1 cellular context compared by ENCODE assay signal in the genomic region with DNA sequence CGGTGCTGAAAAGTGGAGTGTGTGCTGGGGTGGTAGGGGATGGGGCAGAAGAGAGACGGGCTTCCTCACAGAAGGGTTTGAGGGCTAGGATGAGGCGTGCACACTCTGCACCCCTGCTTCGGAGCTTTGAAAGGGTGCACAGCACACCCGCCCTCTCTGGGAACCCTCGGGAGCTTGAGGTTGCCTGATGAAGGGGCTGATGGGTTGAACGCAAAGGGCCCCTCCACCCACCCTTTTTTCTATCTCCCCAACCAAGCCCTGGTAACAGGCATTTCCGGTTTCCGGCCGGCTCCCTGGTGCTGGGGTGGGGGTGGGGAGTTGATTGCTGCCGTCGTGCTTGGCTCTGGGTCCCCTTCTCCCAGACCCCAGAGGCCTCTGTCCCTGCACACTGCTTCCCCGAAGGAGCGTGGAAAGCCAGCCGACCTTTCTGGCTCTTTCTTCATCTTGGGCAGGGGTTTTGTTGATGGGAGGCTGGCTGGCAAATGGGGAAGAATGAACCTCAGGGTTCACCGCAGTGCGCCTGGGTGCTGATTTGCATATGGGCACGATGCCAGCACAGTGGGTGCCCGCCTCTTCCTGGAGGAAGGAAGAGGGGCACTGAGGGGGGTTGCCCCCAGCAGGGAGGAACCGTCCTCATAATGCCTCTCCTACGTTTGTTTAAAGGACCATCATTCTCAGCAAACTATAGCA.
TF ChIP-seq lines count a peak whose summit lies in the region.

No MANE protein-coding gene starts in this region.

TF ChIP-seq in HEK293, 187 proteins besides CTCF, POLR2A, EP300 and RAD21 (continued from another document):
- TF ChIP-seq, protein P1, sequence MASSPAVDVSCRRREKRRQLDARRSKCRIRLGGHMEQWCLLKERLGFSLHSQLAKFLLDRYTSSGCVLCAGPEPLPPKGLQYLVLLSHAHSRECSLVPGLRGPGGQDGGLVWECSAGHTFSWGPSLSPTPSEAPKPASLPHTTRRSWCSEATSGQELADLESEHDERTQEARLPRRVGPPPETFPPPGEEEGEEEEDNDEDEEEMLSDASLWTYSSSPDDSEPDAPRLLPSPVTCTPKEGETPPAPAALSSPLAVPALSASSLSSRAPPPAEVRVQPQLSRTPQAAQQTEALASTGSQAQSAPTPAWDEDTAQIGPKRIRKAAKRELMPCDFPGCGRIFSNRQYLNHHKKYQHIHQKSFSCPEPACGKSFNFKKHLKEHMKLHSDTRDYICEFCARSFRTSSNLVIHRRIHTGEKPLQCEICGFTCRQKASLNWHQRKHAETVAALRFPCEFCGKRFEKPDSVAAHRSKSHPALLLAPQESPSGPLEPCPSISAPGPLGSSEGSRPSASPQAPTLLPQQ (tag by site-specific recombination; IDR thresholded peaks at IDR 0.05): no peak
- TF ChIP-seq ZSCAN18 (tag by site-specific recombination; IDR thresholded peaks at IDR 0.05) (no peak), ZNF184 (tag by site-specific recombination; IDR thresholded peaks at IDR 0.05) (no peak), BCL6B (tag by site-specific recombination; IDR thresholded peaks at IDR 0.05) (no peak), ZNF350 (tag by site-specific recombination; IDR thresholded peaks at IDR 0.05) (no peak), ZNF311 (tag by site-specific recombination; IDR thresholded peaks at IDR 0.05; ENCODE audit: borderline replicate concordance) (no peak), MEIS1 (CRISPR knock-in tag; IDR thresholded peaks at IDR 0.05; ENCODE audit: borderline replicate concordance) (no peak), ZNF433 (tag by site-specific recombination; IDR thresholded peaks at IDR 0.05; ENCODE audit: low read depth) (no peak), ZNF549 (tag by site-specific recombination; IDR thresholded peaks at IDR 0.05) (no peak), ZNF292 (tag by site-specific recombination; IDR thresholded peaks at IDR 0.05; ENCODE audit: borderline replicate concordance, low read depth) (no peak), GLIS1 (tag by site-specific recombination; IDR thresholded peaks at IDR 0.05) (peak; percentile 93), ZNF423 (tag by site-specific recombination; IDR thresholded peaks at IDR 0.05) (no peak), ZXDB (tag by site-specific recombination; IDR thresholded peaks at IDR 0.05) (0 out of 2 replicates have a peak, but pooled peaks have one; percentile 16), ZNF174 (tag by site-specific recombination; IDR thresholded peaks at IDR 0.05) (no peak), ZNF169 (tag by site-specific recombination; IDR thresholded peaks at IDR 0.05) (no peak), TRIM28 (IDR thresholded peaks at IDR 0.05; ENCODE audit: borderline replicate concordance, low read length) (no peak), ZNF302 (tag by site-specific recombination; IDR thresholded peaks at IDR 0.05; ENCODE audit: low read depth) (no peak), ZSCAN23 (tag by site-specific recombination; IDR thresholded peaks at IDR 0.05) (no peak), ZNF529 (tag by site-specific recombination; IDR thresholded peaks at IDR 0.05; ENCODE audit: insufficient replicate concordance) (no peak), ZNF175 (tag by site-specific recombination; IDR thresholded peaks at IDR 0.05) (no peak)
- TF ChIP-seq, protein P2, sequence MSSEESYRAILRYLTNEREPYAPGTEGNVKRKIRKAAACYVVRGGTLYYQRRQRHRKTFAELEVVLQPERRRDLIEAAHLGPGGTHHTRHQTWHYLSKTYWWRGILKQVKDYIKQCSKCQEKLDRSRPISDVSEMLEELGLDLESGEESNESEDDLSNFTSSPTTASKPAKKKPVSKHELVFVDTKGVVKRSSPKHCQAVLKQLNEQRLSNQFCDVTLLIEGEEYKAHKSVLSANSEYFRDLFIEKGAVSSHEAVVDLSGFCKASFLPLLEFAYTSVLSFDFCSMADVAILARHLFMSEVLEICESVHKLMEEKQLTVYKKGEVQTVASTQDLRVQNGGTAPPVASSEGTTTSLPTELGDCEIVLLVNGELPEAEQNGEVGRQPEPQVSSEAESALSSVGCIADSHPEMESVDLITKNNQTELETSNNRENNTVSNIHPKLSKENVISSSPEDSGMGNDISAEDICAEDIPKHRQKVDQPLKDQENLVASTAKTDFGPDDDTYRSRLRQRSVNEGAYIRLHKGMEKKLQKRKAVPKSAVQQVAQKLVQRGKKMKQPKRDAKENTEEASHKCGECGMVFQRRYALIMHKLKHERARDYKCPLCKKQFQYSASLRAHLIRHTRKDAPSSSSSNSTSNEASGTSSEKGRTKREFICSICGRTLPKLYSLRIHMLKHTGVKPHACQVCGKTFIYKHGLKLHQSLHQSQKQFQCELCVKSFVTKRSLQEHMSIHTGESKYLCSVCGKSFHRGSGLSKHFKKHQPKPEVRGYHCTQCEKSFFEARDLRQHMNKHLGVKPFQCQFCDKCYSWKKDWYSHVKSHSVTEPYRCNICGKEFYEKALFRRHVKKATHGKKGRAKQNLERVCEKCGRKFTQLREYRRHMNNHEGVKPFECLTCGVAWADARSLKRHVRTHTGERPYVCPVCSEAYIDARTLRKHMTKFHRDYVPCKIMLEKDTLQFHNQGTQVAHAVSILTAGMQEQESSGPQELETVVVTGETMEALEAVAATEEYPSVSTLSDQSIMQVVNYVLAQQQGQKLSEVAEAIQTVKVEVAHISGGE (tag by site-specific recombination; conservative IDR thresholded peaks at IDR 0.05; ENCODE audit: low read depth): peak; percentile 10; the same call in 1 of the 2 replicates
- TF ChIP-seq, protein P3, sequence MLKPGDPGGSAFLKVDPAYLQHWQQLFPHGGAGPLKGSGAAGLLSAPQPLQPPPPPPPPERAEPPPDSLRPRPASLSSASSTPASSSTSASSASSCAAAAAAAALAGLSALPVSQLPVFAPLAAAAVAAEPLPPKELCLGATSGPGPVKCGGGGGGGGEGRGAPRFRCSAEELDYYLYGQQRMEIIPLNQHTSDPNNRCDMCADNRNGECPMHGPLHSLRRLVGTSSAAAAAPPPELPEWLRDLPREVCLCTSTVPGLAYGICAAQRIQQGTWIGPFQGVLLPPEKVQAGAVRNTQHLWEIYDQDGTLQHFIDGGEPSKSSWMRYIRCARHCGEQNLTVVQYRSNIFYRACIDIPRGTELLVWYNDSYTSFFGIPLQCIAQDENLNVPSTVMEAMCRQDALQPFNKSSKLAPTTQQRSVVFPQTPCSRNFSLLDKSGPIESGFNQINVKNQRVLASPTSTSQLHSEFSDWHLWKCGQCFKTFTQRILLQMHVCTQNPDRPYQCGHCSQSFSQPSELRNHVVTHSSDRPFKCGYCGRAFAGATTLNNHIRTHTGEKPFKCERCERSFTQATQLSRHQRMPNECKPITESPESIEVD (tag by site-specific recombination; IDR thresholded peaks at IDR 0.05): no peak
- TF ChIP-seq, protein P4, sequence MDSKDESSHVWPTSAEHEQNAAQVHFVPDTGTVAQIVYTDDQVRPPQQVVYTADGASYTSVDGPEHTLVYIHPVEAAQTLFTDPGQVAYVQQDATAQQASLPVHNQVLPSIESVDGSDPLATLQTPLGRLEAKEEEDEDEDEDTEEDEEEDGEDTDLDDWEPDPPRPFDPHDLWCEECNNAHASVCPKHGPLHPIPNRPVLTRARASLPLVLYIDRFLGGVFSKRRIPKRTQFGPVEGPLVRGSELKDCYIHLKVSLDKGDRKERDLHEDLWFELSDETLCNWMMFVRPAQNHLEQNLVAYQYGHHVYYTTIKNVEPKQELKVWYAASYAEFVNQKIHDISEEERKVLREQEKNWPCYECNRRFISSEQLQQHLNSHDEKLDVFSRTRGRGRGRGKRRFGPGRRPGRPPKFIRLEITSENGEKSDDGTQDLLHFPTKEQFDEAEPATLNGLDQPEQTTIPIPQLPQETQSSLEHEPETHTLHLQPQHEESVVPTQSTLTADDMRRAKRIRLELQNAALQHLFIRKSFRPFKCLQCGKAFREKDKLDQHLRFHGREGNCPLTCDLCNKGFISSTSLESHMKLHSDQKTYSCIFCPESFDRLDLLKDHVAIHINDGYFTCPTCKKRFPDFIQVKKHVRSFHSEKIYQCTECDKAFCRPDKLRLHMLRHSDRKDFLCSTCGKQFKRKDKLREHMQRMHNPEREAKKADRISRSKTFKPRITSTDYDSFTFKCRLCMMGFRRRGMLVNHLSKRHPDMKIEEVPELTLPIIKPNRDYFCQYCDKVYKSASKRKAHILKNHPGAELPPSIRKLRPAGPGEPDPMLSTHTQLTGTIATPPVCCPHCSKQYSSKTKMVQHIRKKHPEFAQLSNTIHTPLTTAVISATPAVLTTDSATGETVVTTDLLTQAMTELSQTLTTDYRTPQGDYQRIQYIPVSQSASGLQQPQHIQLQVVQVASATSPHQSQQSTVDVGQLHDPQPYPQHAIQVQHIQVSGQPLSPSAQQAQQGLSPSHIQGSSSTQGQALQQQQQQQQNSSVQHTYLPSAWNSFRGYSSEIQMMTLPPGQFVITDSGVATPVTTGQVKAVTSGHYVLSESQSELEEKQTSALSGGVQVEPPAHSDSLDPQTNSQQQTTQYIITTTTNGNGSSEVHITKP (tag by site-specific recombination; IDR thresholded peaks at IDR 0.05): peak; percentile 10; the same call in 1 of the 2 replicates
- TF ChIP-seq, protein P5, sequence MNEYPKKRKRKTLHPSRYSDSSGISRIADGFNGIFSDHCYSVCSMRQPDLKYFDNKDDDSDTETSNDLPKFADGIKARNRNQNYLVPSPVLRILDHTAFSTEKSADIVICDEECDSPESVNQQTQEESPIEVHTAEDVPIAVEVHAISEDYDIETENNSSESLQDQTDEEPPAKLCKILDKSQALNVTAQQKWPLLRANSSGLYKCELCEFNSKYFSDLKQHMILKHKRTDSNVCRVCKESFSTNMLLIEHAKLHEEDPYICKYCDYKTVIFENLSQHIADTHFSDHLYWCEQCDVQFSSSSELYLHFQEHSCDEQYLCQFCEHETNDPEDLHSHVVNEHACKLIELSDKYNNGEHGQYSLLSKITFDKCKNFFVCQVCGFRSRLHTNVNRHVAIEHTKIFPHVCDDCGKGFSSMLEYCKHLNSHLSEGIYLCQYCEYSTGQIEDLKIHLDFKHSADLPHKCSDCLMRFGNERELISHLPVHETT (tag by site-specific recombination; IDR thresholded peaks at IDR 0.05): no peak
